Comparison of ENCODE assay signal across 31 cellular contexts in genomic region chr6:137683886-137684285, GRCh38.
"Had no signal": no experiment of that assay in that cellular context is flagged by ENCODE, and none has a peak within 500 bp of the region (broad histone marks: within the 10 kb centered on the region; RNA-seq: fewer than 3 reads in every experiment).

No MANE protein-coding gene starts in this region.

- H3K4me3 ChIP-seq: ascending aorta, cardiac muscle cell had no signal

- H3K27ac ChIP-seq: ascending aorta, cardiac muscle cell, VCaP had no signal

- H3K4me1 ChIP-seq: ascending aorta had no signal

- H3K4me3 Mint-ChIP-seq: activated B cell treated with CpG ODN at 0.5 μM for 24 hours; activated CD4-positive, alpha-beta memory T cell treated with anti-CD3 and anti-CD28 coated beads for 36 hours; activated CD4-positive, alpha-beta T cell treated with anti-CD3 and anti-CD28 coated beads, Interleukin-2, amount 10 ng/mL, durations not matched to agents 24 days and 14 days; activated CD8-positive, alpha-beta T cell treated with anti-CD3 and anti-CD28 coated beads for 36 hours; activated naive CD4-positive, alpha-beta T cell treated with anti-CD3 and anti-CD28 coated beads, Interleukin-2, amount 10 ng/mL, durations not matched to agents 7 days and 5 days; activated naive CD4-positive, alpha-beta T cell treated with anti-CD3 and anti-CD28 coated beads, Interleukin-2, amount 50 U/mL, for 24 hours; activated naive CD8-positive, alpha-beta T cell; activated naive CD8-positive, alpha-beta T cell treated with anti-CD3 and anti-CD28 coated beads, Interleukin-2, amount 10 ng/mL, durations not matched to agents 7 days and 5 days; activated naive CD8-positive, alpha-beta T cell treated with anti-CD3 and anti-CD28 coated beads, Interleukin-2, amount 50 U/mL, for 24 hours; activated T-cell treated with anti-CD3 and anti-CD28 coated beads, Interleukin-2, amount 50 U/mL, for 4 hours; brain; central memory CD8-positive, alpha-beta T cell; T-helper 1 cell treated with Interleukin-12 subunit alpha and Interleukin-12 subunit beta and Interleukin-4 antibody, amounts not matched to agents 30 μg/mL and 1 μg/mL, for 36 hours had no signal

- ATAC-seq: activated CD8-positive, alpha-beta T cell treated with anti-CD3 and anti-CD28 coated beads for 36 hours; activated naive CD8-positive, alpha-beta T cell treated with anti-CD3 and anti-CD28 coated beads, Interleukin-2, amount 50 U/mL, for 24 hours; activated T-cell treated with anti-CD3 and anti-CD28 coated beads, Interleukin-2, amount 50 U/mL, for 4 hours had no signal

- H3K9me3 Mint-ChIP-seq: activated naive CD4-positive, alpha-beta T cell treated with anti-CD3 and anti-CD28 coated beads, Interleukin-2, amount 50 U/mL, for 24 hours; activated T-cell treated with anti-CD3 and anti-CD28 coated beads, Interleukin-2, amount 50 U/mL, for 4 hours; central memory CD8-positive, alpha-beta T cell had no signal

- H3K27ac Mint-ChIP-seq: activated B cell treated with CpG ODN at 0.5 μM for 24 hours; activated CD4-positive, alpha-beta T cell treated with anti-CD3 and anti-CD28 coated beads, Interleukin-2, amount 10 ng/mL, durations not matched to agents 24 days and 14 days; activated CD8-positive, alpha-beta T cell treated with anti-CD3 and anti-CD28 coated beads for 36 hours; activated naive CD4-positive, alpha-beta T cell treated with anti-CD3 and anti-CD28 coated beads, Interleukin-2, amount 10 ng/mL, durations not matched to agents 7 days and 5 days; activated naive CD8-positive, alpha-beta T cell; activated naive CD8-positive, alpha-beta T cell treated with anti-CD3 and anti-CD28 coated beads, Interleukin-2, amount 10 ng/mL, durations not matched to agents 7 days and 5 days; activated naive CD8-positive, alpha-beta T cell treated with anti-CD3 and anti-CD28 coated beads, Interleukin-2, amount 50 U/mL, for 24 hours; activated T-helper 2 cell treated with anti-CD3 and anti-CD28 coated beads, Interferon-gamma antibody, Interleukin-2, Interleukin-4, amounts not matched to agents 10 μg/mL and 5 μg/mL and 100 μg/mL, durations not matched to agents 14 hours and 24 hours and 36 hours; brain had no signal

- H3K27me3 ChIP-seq: ascending aorta, cardiac muscle cell had no signal

- H3K36me3 ChIP-seq: ascending aorta, cardiac muscle cell had no signal

- H3K4me1 Mint-ChIP-seq: brain; central memory CD8-positive, alpha-beta T cell had no signal

- H3K36me3 Mint-ChIP-seq: activated naive CD4-positive, alpha-beta T cell treated with anti-CD3 and anti-CD28 coated beads, Interleukin-2, amount 50 U/mL, for 24 hours; activated naive CD8-positive, alpha-beta T cell; brain had no signal

- H3K27me3 Mint-ChIP-seq: activated CD8-positive, alpha-beta T cell treated with anti-CD3 and anti-CD28 coated beads for 36 hours; activated naive CD4-positive, alpha-beta T cell treated with anti-CD3 and anti-CD28 coated beads, Interleukin-2, amount 10 ng/mL, durations not matched to agents 7 days and 5 days; activated naive CD8-positive, alpha-beta T cell treated with anti-CD3 and anti-CD28 coated beads, Interleukin-2, amount 10 ng/mL, durations not matched to agents 7 days and 5 days had no signal

- DNase-seq: activated B cell treated with CpG ODN at 0.5 μM for 24 hours; activated CD4-positive, alpha-beta memory T cell treated with anti-CD3 and anti-CD28 coated beads for 36 hours; activated CD4-positive, alpha-beta T cell treated with anti-CD3 and anti-CD28 coated beads for 4 hours; activated CD4-positive, alpha-beta T cell treated with anti-CD3 and anti-CD28 coated beads, Interleukin-2, amount 10 ng/mL, durations not matched to agents 24 days and 14 days; activated CD4-positive, alpha-beta T cell treated with anti-CD3 and anti-CD28 coated beads, Interleukin-2, amount 50 U/mL, for 1 hour; activated CD4-positive, alpha-beta T cell treated with anti-CD3 and anti-CD28 coated beads, Interleukin-2, amount 50 U/mL, for 4 hours; activated CD4-positive, CD25-positive, alpha-beta regulatory T cell treated with anti-CD3 and anti-CD28 coated beads, Interleukin-2, amount 50 U/mL, for 72 hours; activated CD8-positive, alpha-beta memory T cell treated with anti-CD3 and anti-CD28 coated beads, Interleukin-2, amount 50 U/mL, for 48 hours; activated CD8-positive, alpha-beta T cell treated with anti-CD3 and anti-CD28 coated beads for 36 hours; activated effector memory CD4-positive, alpha-beta T cell treated with Interleukin-2 at 50 U/mL for 16 hours; activated gamma-delta T cell; activated naive CD4-positive, alpha-beta T cell treated with anti-CD3 and anti-CD28 coated beads, Interleukin-2, amount 10 ng/mL, durations not matched to agents 7 days and 5 days; activated naive CD4-positive, alpha-beta T cell treated with Interleukin-2 at 50 U/mL for 16 hours; activated naive CD8-positive, alpha-beta T cell treated with anti-CD3 and anti-CD28 coated beads, Interleukin-2, amount 10 ng/mL, durations not matched to agents 7 days and 5 days; activated naive CD8-positive, alpha-beta T cell treated with anti-CD3 and anti-CD28 coated beads, Interleukin-2, amount 50 U/mL, for 24 hours; activated T-cell treated with anti-CD3 and anti-CD28 coated beads, Interleukin-2, amount 50 U/mL, for 4 hours; amygdala; anterior cingulate cortex; caudate nucleus; cerebellar nuclear complex; SW 1271; T-helper 1 cell had no signal

- H3K9me3 ChIP-seq: ascending aorta had no signal
